In the genomic region with DNA sequence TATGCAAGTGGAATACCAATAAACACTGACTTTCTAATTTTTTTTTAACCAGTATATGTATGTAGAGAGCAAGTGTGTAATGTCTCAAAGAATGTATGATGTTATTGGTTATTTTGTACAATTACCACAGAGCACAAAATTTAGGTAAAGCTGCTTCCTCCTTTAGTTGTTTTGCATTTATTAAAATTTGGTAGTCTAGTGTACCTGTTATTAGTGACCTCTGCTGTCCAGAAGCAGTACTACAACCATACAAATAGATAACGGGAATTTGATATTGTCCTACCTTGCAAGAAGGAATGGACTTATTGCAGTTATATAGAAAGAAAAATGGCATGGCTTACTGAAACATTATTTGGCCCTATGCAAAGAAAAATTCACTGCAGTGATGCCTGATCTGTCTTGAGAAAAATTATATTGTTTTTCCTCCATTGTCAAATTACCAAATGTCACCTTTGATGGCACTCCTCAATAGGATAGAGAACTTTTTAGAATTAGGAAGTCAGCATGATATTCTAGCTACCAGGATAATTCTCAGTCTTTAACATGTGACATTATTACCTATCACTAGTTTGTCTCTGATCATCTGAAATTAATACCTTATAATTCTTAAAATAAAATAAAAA, we compare ENCODE assay signal across 8 cellular contexts.
DNase-seq lines count a peak whose midpoint lies in the region; ATAC-seq, FAIRE-seq and TF ChIP-seq lines count a peak whose summit lies in the region.

No MANE protein-coding gene starts in this region.

- no peak overlapping the region for H3K4me3 Mint-ChIP-seq in CD4-positive, alpha-beta T cell
- no peak overlapping the region for H3K4me3 Mint-ChIP-seq in GM23338
- H3K4me3 Mint-ChIP-seq in astrocyte (ENCODE audit: unreplicated experiment), result no peak overlapping the region

- H4K20me1 ChIP-seq in GM23338 (replicated peaks; ENCODE audit: insufficient read depth), result no peaks in the 10 kb centered on the region
- no peaks in the 10 kb centered on the region for H4K20me1 ChIP-seq in astrocyte (ENCODE audit: insufficient read depth, low read length)

- H3K27ac ChIP-seq in CD4-positive, alpha-beta T cell (ENCODE audit: low read depth, low read length), result no peak overlapping the region
- H3K27ac ChIP-seq in GM23338 (ENCODE audit: low read depth), result no peak overlapping the region
- no peak overlapping the region for H3K27ac ChIP-seq in astrocyte (ENCODE audit: low read depth, low read length)
- no peak overlapping the region for H3K27ac ChIP-seq in uterus

- intact Hi-C loops in CD4-positive, alpha-beta T cell (cut with DNase I, micrococcal nuclease), result loop anchor here (1.0 to 10.0 kb wide), 6 partner anchors 321 to 1246 kb away; no protein-coding TSS in a partner anchor
- intact Hi-C loops in uterus (cut with DNase I; ENCODE audit: low total_unique reads), result no loop called here

- CTCF ChIA-PET in CD4-positive, alpha-beta T cell (lab: Charles Lee), result interaction anchor here (0.6 to 2.2 kb wide), 6 partner anchors 9 to 732 kb away, joined by 3 to 7 read pairs (median 4); no protein-coding TSS in a partner anchor

- no peaks in the 10 kb centered on the region for H3K36me3 ChIP-seq in GM23338 (ENCODE audit: insufficient read depth)
- H3K36me3 ChIP-seq in astrocyte (ENCODE audit: insufficient read depth, low read length), result no peaks in the 10 kb centered on the region
- no peaks in the 10 kb centered on the region for H3K36me3 ChIP-seq in uterus

- FAIRE-seq in astrocyte (lab: Jason Lieb, UNC), result peak; percentile 62

- H3K4me1 ChIP-seq in GM23338 (ENCODE audit: insufficient read depth) (peaks cover 15% of the 10 kb centered on the region), astrocyte (ENCODE audit: insufficient read depth, low read length) (no peaks in the 10 kb centered on the region), uterus (no peaks in the 10 kb centered on the region)

- ATAC-seq in CD4-positive, alpha-beta T cell (ENCODE audit: poor library complexity), result peak; percentile 48
- no peak for ATAC-seq in GM23338

- TF ChIP-seq CTCF in CD4-positive, alpha-beta T cell (IDR thresholded peaks at IDR 0.05), result peak; percentile 93
- TF ChIP-seq CTCF in GM23338 (conservative IDR thresholded peaks at IDR 0.05; ENCODE audit: low read depth in 2 of 2) (peak; percentile 62 to 85), astrocyte (IDR thresholded peaks at IDR 0.05; ENCODE audit: insufficient read depth, low read depth, low read length) (peak; percentile 68), uterus (IDR thresholded peaks at IDR 0.05) (peak; percentile 46 to 59 (median 55))

- H3F3A ChIP-seq in GM23338 (replicated peaks; ENCODE audit: low read depth), result no peaks in the 10 kb centered on the region

- H3K9me2 ChIP-seq in GM23338 (ENCODE audit: insufficient read depth), result no peaks in the 10 kb centered on the region

- H3K4me1 Mint-ChIP-seq in CD4-positive, alpha-beta T cell (ENCODE audit: low read depth), result no peaks in the 10 kb centered on the region
- H3K4me1 Mint-ChIP-seq in GM23338 (peaks cover 24% of the 10 kb centered on the region), astrocyte (ENCODE audit: low read depth, unreplicated experiment) (peaks cover 4% of the 10 kb centered on the region)

- H3K27ac Mint-ChIP-seq in CD4-positive, alpha-beta T cell, result no peak overlapping the region
- H3K27ac Mint-ChIP-seq in GM23338, result no peak overlapping the region
- no peak overlapping the region for H3K27ac Mint-ChIP-seq in astrocyte (ENCODE audit: unreplicated experiment)

- no peak overlapping the region for H3K9ac ChIP-seq in astrocyte (ENCODE audit: low read length)

- peaks cover 6% of the 10 kb centered on the region for H3K27me3 Mint-ChIP-seq in CD4-positive, alpha-beta T cell
- H3K27me3 Mint-ChIP-seq in GM23338 (ENCODE audit: insufficient read depth, low read depth, poor library complexity) (peaks cover 5% of the 10 kb centered on the region), astrocyte (ENCODE audit: low read depth, unreplicated experiment) (peaks cover 11% of the 10 kb centered on the region)

- POLR2A ChIA-PET in CD4-positive, alpha-beta T cell (lab: Charles Lee), result interaction anchor here (0.6 kb wide), 1 partner anchor 731 kb away, joined by 3 read pairs; no protein-coding TSS in a partner anchor

- H3K9me3 Mint-ChIP-seq in CD4-positive, alpha-beta T cell, result no peaks in the 10 kb centered on the region
- H3K9me3 Mint-ChIP-seq in GM23338 (peaks cover 4% of the 10 kb centered on the region; the same call in 2 of the 3 replicates), astrocyte (ENCODE audit: unreplicated experiment) (no peaks in the 10 kb centered on the region)

- H3K36me3 Mint-ChIP-seq in CD4-positive, alpha-beta T cell (ENCODE audit: low read depth), result no peaks in the 10 kb centered on the region
- peaks cover 3% of the 10 kb centered on the region; the same call in 1 of the 3 replicates for H3K36me3 Mint-ChIP-seq in GM23338 (ENCODE audit: low read depth)
- no peaks in the 10 kb centered on the region for H3K36me3 Mint-ChIP-seq in astrocyte (ENCODE audit: low read depth, unreplicated experiment)

- H3K4me2 ChIP-seq in GM23338, result no peak overlapping the region
- H3K4me2 ChIP-seq in astrocyte (ENCODE audit: low read length), result no peak overlapping the region

- no peak for DNase-seq in CD4-positive, alpha-beta T cell
- DNase-seq in GM23338 (ENCODE audit: low spot score) (peak; percentile 60), NCI-H2171 (lab: John Stamatoyannopoulos, UW) (peak; percentile 24), astrocyte (ENCODE audit: low read depth) (peak; percentile 42), kidney tubule cell (ENCODE audit: low spot score) (peak; percentile 64), uterus (no peak), activated gamma-delta T cell (lab: John Stamatoyannopoulos, UW) (no peak), SKM-1 (lab: John Stamatoyannopoulos, UW; ENCODE audit: unreplicated experiment) (no peak)

- TF ChIP-seq POLR2A in uterus (IDR thresholded peaks at IDR 0.05), result no peak

- no peaks in the 10 kb centered on the region for H3K9me3 ChIP-seq in CD4-positive, alpha-beta T cell (ENCODE audit: control insufficient read depth, low read length)
- H3K9me3 ChIP-seq in astrocyte (ENCODE audit: insufficient read depth, low read depth, low read length), result no peaks in the 10 kb centered on the region
- H3K9me3 ChIP-seq in uterus, result no peaks in the 10 kb centered on the region

- H3K79me2 ChIP-seq in GM23338 (replicated peaks; ENCODE audit: insufficient read depth), result no peaks in the 10 kb centered on the region
- H3K79me2 ChIP-seq in astrocyte (ENCODE audit: insufficient read depth, low read length), result no peaks in the 10 kb centered on the region

- H2AFZ ChIP-seq in GM23338 (no peak overlapping the region), astrocyte (ENCODE audit: low read depth, low read length) (no peak overlapping the region)

- H3K27me3 ChIP-seq in CD4-positive, alpha-beta T cell (ENCODE audit: control insufficient read depth, insufficient read depth, low read length), result peaks cover 4% of the 10 kb centered on the region
- H3K27me3 ChIP-seq in GM23338 (ENCODE audit: insufficient read depth), result peaks cover 16% of the 10 kb centered on the region
- H3K27me3 ChIP-seq in astrocyte (ENCODE audit: insufficient read depth, low read length), result no peaks in the 10 kb centered on the region
- H3K27me3 ChIP-seq in uterus, result no peaks in the 10 kb centered on the region

- H3K4me3 ChIP-seq in GM23338 (no peak overlapping the region), astrocyte (ENCODE audit: insufficient read depth, low read depth, low read length) (no peak overlapping the region), uterus (no peak overlapping the region)

TF ChIP-seq in GM23338, 12 proteins besides CTCF, POLR2A, EP300 and RAD21 (continues in another document):
- no peak for TF ChIP-seq EZH2 (IDR thresholded peaks at IDR 0.05; ENCODE audit: low read depth, unreplicated experiment)
- no peak for TF ChIP-seq ZNF114 (CRISPR knock-in tag; IDR thresholded peaks at IDR 0.05)
- TF ChIP-seq, protein P1, sequence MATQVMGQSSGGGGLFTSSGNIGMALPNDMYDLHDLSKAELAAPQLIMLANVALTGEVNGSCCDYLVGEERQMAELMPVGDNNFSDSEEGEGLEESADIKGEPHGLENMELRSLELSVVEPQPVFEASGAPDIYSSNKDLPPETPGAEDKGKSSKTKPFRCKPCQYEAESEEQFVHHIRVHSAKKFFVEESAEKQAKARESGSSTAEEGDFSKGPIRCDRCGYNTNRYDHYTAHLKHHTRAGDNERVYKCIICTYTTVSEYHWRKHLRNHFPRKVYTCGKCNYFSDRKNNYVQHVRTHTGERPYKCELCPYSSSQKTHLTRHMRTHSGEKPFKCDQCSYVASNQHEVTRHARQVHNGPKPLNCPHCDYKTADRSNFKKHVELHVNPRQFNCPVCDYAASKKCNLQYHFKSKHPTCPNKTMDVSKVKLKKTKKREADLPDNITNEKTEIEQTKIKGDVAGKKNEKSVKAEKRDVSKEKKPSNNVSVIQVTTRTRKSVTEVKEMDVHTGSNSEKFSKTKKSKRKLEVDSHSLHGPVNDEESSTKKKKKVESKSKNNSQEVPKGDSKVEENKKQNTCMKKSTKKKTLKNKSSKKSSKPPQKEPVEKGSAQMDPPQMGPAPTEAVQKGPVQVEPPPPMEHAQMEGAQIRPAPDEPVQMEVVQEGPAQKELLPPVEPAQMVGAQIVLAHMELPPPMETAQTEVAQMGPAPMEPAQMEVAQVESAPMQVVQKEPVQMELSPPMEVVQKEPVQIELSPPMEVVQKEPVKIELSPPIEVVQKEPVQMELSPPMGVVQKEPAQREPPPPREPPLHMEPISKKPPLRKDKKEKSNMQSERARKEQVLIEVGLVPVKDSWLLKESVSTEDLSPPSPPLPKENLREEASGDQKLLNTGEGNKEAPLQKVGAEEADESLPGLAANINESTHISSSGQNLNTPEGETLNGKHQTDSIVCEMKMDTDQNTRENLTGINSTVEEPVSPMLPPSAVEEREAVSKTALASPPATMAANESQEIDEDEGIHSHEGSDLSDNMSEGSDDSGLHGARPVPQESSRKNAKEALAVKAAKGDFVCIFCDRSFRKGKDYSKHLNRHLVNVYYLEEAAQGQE (IDR thresholded peaks at IDR 0.05; ENCODE audit: unreplicated experiment), result no peak
- no peak for TF ChIP-seq EZH2phosphoT487 (IDR thresholded peaks at IDR 0.05; ENCODE audit: unreplicated experiment)
- TF ChIP-seq POLR2AphosphoS5 (IDR thresholded peaks at IDR 0.05; ENCODE audit: low read depth), result no peak
- no peak for TF ChIP-seq STAT1 (IDR thresholded peaks at IDR 0.05; ENCODE audit: unreplicated experiment)
- TF ChIP-seq CREB1 (CRISPR knock-in tag; IDR thresholded peaks at IDR 0.05; ENCODE audit: low read depth), result no peak

Comparison
In these comparisons a context has a peak if more than half of its experiments do, and no peak if none do; other contexts are left out.
1. DNase-seq: peak in GM23338 (single experiment), NCI-H2171 (single experiment), astrocyte (single experiment) and kidney tubule cell (single experiment); none in CD4-positive, alpha-beta T cell (0 of 10), uterus (0 of 2), activated gamma-delta T cell (single experiment) and SKM-1 (single experiment).
2. Peak in every context shown above with its lines, with median percentiles within 50 percentile points of each other: CTCF ChIP-seq.